ENCODE assay signal across 1 cellular context in the genomic region with DNA sequence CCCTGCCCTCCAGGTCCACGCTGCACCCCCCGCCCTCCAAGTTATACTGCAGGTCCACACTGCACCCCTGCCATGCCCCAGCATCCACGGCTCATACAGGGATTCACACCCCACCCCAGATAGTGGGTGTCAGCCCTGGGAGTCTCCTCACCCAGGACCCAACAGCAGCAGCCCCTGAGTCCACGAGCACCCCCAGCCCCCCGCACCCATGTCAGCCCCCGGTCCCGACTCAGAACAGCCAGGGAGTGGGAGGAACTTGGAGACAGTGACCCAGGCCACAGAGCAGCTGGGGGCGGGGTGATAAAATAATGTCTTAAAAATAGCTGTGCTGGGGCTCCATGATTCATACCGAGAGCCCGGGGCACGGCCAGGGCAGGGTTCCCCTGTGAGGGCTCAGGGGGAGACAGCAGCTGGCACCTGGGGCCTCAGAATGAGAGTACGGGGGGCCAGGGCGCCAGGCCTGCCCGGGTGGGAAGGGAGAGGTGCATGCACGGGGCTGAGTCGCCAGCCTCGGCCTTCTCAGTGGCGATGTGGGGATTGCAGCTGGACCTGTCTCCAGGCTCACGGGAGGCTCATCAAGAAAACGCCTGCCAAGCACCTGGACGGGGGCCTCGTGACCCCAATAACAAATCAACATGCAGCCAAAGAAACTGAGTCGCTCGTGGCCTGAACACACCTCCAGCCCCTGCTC.
TF ChIP-seq lines count a peak whose summit lies in the region.

No MANE protein-coding gene starts in this region.

TF ChIP-seq in GM12878, 131 proteins besides CTCF, POLR2A, EP300 and RAD21 (continued from another document and continues in another):
- TF ChIP-seq ZBTB11 (CRISPR knock-in tag; IDR thresholded peaks at IDR 0.05) (no peak), MYC (IDR thresholded peaks at IDR 0.05; ENCODE audit: insufficient read depth, insufficient read length, insufficient replicate concordance, low read length, severe bottlenecking) (no peak), SP1 (IDR thresholded peaks at IDR 0.05; ENCODE audit: low read depth, low read length) (peak; percentile 89), NR2C1 (IDR thresholded peaks at IDR 0.05) (no peak), FOS (IDR thresholded peaks at IDR 0.05; ENCODE audit: borderline replicate concordance, extremely low read depth, insufficient read length) (no peak), ELK1 (IDR thresholded peaks at IDR 0.05; ENCODE audit: low read depth, low read length) (no peak), IRF4 (IDR thresholded peaks at IDR 0.05; ENCODE audit: low read depth, low read length) (peak; percentile 96), SREBF2 (IDR thresholded peaks at IDR 0.05; ENCODE audit: low read length) (no peak), FOXM1 (IDR thresholded peaks at IDR 0.05; ENCODE audit: low read depth, low read length) (peak; percentile 95), IKZF2 (IDR thresholded peaks at IDR 0.05) (peak; percentile 85 to 88), CEBPB (IDR thresholded peaks at IDR 0.05; ENCODE audit: borderline replicate concordance in 1 of 2, low read depth in 2 of 2, low read length in 2 of 2) (no peak), NFXL1 (IDR thresholded peaks at IDR 0.05; ENCODE audit: borderline replicate concordance) (no peak), SMC3 (IDR thresholded peaks at IDR 0.05; ENCODE audit: borderline replicate concordance, low read length) (no peak), EED (IDR thresholded peaks at IDR 0.05; ENCODE audit: low read depth) (peak; percentile 95), PAX5 (IDR thresholded peaks at IDR 0.05; ENCODE audit: borderline replicate concordance, low read depth, low read length) (peak; percentile 89), DPF2 (IDR thresholded peaks at IDR 0.05) (peak; percentile 99), POLR2AphosphoS5 (IDR thresholded peaks at IDR 0.05; ENCODE audit: low read length) (no peak), NR2C2 (IDR thresholded peaks at IDR 0.05; ENCODE audit: borderline replicate concordance, control insufficient read depth, insufficient read length, low read depth) (no peak), E4F1 (IDR thresholded peaks at IDR 0.05; ENCODE audit: borderline replicate concordance, partially characterized antibody) (no peak), SIX5 (IDR thresholded peaks at IDR 0.05; ENCODE audit: low read depth, low read length, severe bottlenecking) (no peak), ZNF217 (IDR thresholded peaks at IDR 0.05) (peak; percentile 83)
- TF ChIP-seq, protein P1, sequence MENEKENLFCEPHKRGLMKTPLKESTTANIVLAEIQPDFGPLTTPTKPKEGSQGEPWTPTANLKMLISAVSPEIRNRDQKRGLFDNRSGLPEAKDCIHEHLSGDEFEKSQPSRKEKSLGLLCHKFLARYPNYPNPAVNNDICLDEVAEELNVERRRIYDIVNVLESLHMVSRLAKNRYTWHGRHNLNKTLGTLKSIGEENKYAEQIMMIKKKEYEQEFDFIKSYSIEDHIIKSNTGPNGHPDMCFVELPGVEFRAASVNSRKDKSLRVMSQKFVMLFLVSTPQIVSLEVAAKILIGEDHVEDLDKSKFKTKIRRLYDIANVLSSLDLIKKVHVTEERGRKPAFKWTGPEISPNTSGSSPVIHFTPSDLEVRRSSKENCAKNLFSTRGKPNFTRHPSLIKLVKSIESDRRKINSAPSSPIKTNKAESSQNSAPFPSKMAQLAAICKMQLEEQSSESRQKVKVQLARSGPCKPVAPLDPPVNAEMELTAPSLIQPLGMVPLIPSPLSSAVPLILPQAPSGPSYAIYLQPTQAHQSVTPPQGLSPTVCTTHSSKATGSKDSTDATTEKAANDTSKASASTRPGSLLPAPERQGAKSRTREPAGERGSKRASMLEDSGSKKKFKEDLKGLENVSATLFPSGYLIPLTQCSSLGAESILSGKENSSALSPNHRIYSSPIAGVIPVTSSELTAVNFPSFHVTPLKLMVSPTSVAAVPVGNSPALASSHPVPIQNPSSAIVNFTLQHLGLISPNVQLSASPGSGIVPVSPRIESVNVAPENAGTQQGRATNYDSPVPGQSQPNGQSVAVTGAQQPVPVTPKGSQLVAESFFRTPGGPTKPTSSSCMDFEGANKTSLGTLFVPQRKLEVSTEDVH (IDR thresholded peaks at IDR 0.05; ENCODE audit: low read depth, partially characterized antibody): no peak
- TF ChIP-seq, protein P2, sequence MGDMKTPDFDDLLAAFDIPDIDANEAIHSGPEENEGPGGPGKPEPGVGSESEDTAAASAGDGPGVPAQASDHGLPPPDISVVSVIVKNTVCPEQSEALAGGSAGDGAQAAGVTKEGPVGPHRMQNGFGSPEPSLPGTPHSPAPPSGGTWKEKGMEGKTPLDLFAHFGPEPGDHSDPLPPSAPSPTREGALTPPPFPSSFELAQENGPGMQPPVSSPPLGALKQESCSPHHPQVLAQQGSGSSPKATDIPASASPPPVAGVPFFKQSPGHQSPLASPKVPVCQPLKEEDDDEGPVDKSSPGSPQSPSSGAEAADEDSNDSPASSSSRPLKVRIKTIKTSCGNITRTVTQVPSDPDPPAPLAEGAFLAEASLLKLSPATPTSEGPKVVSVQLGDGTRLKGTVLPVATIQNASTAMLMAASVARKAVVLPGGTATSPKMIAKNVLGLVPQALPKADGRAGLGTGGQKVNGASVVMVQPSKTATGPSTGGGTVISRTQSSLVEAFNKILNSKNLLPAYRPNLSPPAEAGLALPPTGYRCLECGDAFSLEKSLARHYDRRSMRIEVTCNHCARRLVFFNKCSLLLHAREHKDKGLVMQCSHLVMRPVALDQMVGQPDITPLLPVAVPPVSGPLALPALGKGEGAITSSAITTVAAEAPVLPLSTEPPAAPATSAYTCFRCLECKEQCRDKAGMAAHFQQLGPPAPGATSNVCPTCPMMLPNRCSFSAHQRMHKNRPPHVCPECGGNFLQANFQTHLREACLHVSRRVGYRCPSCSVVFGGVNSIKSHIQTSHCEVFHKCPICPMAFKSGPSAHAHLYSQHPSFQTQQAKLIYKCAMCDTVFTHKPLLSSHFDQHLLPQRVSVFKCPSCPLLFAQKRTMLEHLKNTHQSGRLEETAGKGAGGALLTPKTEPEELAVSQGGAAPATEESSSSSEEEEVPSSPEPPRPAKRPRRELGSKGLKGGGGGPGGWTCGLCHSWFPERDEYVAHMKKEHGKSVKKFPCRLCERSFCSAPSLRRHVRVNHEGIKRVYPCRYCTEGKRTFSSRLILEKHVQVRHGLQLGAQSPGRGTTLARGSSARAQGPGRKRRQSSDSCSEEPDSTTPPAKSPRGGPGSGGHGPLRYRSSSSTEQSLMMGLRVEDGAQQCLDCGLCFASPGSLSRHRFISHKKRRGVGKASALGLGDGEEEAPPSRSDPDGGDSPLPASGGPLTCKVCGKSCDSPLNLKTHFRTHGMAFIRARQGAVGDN (IDR thresholded peaks at IDR 0.05): peak; percentile 85
- TF ChIP-seq, protein P3, sequence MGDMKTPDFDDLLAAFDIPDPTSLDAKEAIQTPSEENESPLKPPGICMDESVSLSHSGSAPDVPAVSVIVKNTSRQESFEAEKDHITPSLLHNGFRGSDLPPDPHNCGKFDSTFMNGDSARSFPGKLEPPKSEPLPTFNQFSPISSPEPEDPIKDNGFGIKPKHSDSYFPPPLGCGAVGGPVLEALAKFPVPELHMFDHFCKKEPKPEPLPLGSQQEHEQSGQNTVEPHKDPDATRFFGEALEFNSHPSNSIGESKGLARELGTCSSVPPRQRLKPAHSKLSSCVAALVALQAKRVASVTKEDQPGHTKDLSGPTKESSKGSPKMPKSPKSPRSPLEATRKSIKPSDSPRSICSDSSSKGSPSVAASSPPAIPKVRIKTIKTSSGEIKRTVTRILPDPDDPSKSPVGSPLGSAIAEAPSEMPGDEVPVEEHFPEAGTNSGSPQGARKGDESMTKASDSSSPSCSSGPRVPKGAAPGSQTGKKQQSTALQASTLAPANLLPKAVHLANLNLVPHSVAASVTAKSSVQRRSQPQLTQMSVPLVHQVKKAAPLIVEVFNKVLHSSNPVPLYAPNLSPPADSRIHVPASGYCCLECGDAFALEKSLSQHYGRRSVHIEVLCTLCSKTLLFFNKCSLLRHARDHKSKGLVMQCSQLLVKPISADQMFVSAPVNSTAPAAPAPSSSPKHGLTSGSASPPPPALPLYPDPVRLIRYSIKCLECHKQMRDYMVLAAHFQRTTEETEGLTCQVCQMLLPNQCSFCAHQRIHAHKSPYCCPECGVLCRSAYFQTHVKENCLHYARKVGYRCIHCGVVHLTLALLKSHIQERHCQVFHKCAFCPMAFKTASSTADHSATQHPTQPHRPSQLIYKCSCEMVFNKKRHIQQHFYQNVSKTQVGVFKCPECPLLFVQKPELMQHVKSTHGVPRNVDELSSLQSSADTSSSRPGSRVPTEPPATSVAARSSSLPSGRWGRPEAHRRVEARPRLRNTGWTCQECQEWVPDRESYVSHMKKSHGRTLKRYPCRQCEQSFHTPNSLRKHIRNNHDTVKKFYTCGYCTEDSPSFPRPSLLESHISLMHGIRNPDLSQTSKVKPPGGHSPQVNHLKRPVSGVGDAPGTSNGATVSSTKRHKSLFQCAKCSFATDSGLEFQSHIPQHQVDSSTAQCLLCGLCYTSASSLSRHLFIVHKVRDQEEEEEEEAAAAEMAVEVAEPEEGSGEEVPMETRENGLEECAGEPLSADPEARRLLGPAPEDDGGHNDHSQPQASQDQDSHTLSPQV (IDR thresholded peaks at IDR 0.05): no peak
- TF ChIP-seq, protein P4, sequence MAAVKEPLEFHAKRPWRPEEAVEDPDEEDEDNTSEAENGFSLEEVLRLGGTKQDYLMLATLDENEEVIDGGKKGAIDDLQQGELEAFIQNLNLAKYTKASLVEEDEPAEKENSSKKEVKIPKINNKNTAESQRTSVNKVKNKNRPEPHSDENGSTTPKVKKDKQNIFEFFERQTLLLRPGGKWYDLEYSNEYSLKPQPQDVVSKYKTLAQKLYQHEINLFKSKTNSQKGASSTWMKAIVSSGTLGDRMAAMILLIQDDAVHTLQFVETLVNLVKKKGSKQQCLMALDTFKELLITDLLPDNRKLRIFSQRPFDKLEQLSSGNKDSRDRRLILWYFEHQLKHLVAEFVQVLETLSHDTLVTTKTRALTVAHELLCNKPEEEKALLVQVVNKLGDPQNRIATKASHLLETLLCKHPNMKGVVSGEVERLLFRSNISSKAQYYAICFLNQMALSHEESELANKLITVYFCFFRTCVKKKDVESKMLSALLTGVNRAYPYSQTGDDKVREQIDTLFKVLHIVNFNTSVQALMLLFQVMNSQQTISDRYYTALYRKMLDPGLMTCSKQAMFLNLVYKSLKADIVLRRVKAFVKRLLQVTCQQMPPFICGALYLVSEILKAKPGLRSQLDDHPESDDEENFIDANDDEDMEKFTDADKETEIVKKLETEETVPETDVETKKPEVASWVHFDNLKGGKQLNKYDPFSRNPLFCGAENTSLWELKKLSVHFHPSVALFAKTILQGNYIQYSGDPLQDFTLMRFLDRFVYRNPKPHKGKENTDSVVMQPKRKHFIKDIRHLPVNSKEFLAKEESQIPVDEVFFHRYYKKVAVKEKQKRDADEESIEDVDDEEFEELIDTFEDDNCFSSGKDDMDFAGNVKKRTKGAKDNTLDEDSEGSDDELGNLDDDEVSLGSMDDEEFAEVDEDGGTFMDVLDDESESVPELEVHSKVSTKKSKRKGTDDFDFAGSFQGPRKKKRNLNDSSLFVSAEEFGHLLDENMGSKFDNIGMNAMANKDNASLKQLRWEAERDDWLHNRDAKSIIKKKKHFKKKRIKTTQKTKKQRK (IDR thresholded peaks at IDR 0.05; ENCODE audit: low read depth, low read length): no peak
- TF ChIP-seq, protein P5, sequence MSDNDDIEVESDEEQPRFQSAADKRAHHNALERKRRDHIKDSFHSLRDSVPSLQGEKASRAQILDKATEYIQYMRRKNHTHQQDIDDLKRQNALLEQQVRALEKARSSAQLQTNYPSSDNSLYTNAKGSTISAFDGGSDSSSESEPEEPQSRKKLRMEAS (IDR thresholded peaks at IDR 0.05; ENCODE audit: low read depth, low read length): no peak
